Comparison of ENCODE assay signal across 20 cellular contexts in genomic region chrX:124501566-124501965, GRCh38.
DNase-seq lines count a peak whose midpoint lies in the region; TF ChIP-seq lines count a peak whose summit lies in the region.
"Had no signal": no experiment of that assay in that cellular context is flagged by ENCODE, and none has a peak within 500 bp of the region (broad histone marks: within the 10 kb centered on the region; RNA-seq: fewer than 3 reads in every experiment).

No MANE protein-coding gene starts in this region.

- 80% methylated on average over 1 of the region's 5 CpGs; no CpG with 5 or more reads in 1 of the 2 experiments for WGBS in mesodermal cell (ENCODE audit: insufficient coverage in 2 of 2), 2 experiments

- H3K9ac ChIP-seq in HUES6 (ENCODE audit: low read length): no peak overlapping the region

- H3K36me3 ChIP-seq in HUES6 (ENCODE audit: control insufficient read depth, insufficient read depth, low read length) (no peaks in the 10 kb centered on the region), mesodermal cell (ENCODE audit: control insufficient read depth, insufficient read depth, low read length) (no peaks in the 10 kb centered on the region)
- H3K36me3 ChIP-seq: Peyer's patch, SJCRH30 had no signal

- H3K27me3 Mint-ChIP-seq in activated naive CD8-positive, alpha-beta T cell treated with anti-CD3 and anti-CD28 coated beads for 36 hours: no peaks in the 10 kb centered on the region
- no peaks in the 10 kb centered on the region for H3K27me3 Mint-ChIP-seq in activated naive CD4-positive, alpha-beta T cell treated with anti-CD3 and anti-CD28 coated beads, Interleukin-2, amount 10 ng/mL, durations not matched to agents 7 days and 5 days
- H3K27me3 Mint-ChIP-seq: CD4-positive, CD25-positive, alpha-beta regulatory T cell; IgD-negative memory B cell had no signal

- no peaks in the 10 kb centered on the region for H3K36me3 Mint-ChIP-seq in activated naive CD8-positive, alpha-beta T cell treated with anti-CD3 and anti-CD28 coated beads for 36 hours
- no peaks in the 10 kb centered on the region for H3K36me3 Mint-ChIP-seq in activated naive CD4-positive, alpha-beta T cell treated with anti-CD3 and anti-CD28 coated beads, Interleukin-2, amount 10 ng/mL, durations not matched to agents 7 days and 5 days
- H3K36me3 Mint-ChIP-seq: CD4-positive, CD25-positive, alpha-beta regulatory T cell; IgD-negative memory B cell had no signal

- DNase-seq in activated naive CD8-positive, alpha-beta T cell treated with anti-CD3 and anti-CD28 coated beads for 36 hours: no peak
- DNase-seq in retina (peak; percentile 30), GM13977 (ENCODE audit: low spot score) (no peak), NCI-H524 (lab: John Stamatoyannopoulos, UW) (no peak), GM20000 (ENCODE audit: low spot score) (no peak)
- DNase-seq in activated naive CD4-positive, alpha-beta T cell treated with anti-CD3 and anti-CD28 coated beads, Interleukin-2, amount 10 ng/mL, durations not matched to agents 7 days and 5 days: no peak
- DNase-seq: Caco-2; CD4-positive, CD25-positive, alpha-beta regulatory T cell; DMS 273 treated with DMSO at 0.1 percent for 48 hours; DMS79 treated with DMSO at 0.1 percent for 48 hours; NCI-H1105; NCI-H146; NCI-H2029; NCI-H345; NCI-H524 treated with DMSO at 0.1 percent for 48 hours; Peyer's patch; SJCRH30 had no signal

- H3K4me1 ChIP-seq in HUES6 (ENCODE audit: control insufficient read depth, insufficient read depth, low read length) (peaks cover 29% of the 10 kb centered on the region), mesodermal cell (ENCODE audit: control insufficient read depth, insufficient read depth, low read length, poor library complexity, severe bottlenecking) (peaks cover 10% of the 10 kb centered on the region)
- H3K4me1 ChIP-seq: Caco-2, Peyer's patch, SJCRH30 had no signal

- H3K9me3 Mint-ChIP-seq in activated naive CD8-positive, alpha-beta T cell treated with anti-CD3 and anti-CD28 coated beads for 36 hours: no peaks in the 10 kb centered on the region
- no peaks in the 10 kb centered on the region for H3K9me3 Mint-ChIP-seq in activated naive CD4-positive, alpha-beta T cell treated with anti-CD3 and anti-CD28 coated beads, Interleukin-2, amount 10 ng/mL, durations not matched to agents 7 days and 5 days
- H3K9me3 Mint-ChIP-seq: CD4-positive, CD25-positive, alpha-beta regulatory T cell had no signal

- H3K9me3 ChIP-seq in HUES6 (ENCODE audit: control insufficient read depth, insufficient read depth, low read depth, low read length): no peaks in the 10 kb centered on the region
- no peaks in the 10 kb centered on the region for H3K9me3 ChIP-seq in mesodermal cell (ENCODE audit: control insufficient read depth, low read length)
- H3K9me3 ChIP-seq: Caco-2, Peyer's patch, SJCRH30 had no signal

- no peak for TF ChIP-seq CTCF in GM13977 (IDR thresholded peaks at IDR 0.05; ENCODE audit: extremely low read depth, insufficient read depth, missing control alignments)
- TF ChIP-seq CTCF in GM20000 (IDR thresholded peaks at IDR 0.05; ENCODE audit: extremely low read depth, missing control alignments): no peak

- CTCF ChIA-PET in activated naive CD4-positive, alpha-beta T cell treated with anti-CD3 and anti-CD28 coated beads, Interleukin-2, amount 10 ng/mL, durations not matched to agents 7 days and 5 days (lab: Charles Lee): no interaction called here

- peak overlapping the region; percentile 56; the same call in 1 of the 2 replicates for H3K27ac ChIP-seq in HUES6 (ENCODE audit: low read depth, low read length)
- H3K27ac ChIP-seq in mesodermal cell (ENCODE audit: low read depth, low read length, severe bottlenecking): peak overlapping the region; percentile 23
- H3K27ac ChIP-seq: Peyer's patch, SJCRH30 had no signal

- no peak overlapping the region for H3K4me3 Mint-ChIP-seq in activated naive CD8-positive, alpha-beta T cell treated with anti-CD3 and anti-CD28 coated beads for 36 hours
- no peak overlapping the region for H3K4me3 Mint-ChIP-seq in activated naive CD4-positive, alpha-beta T cell treated with anti-CD3 and anti-CD28 coated beads, Interleukin-2, amount 10 ng/mL, durations not matched to agents 7 days and 5 days
- H3K4me3 Mint-ChIP-seq: CD4-positive, CD25-positive, alpha-beta regulatory T cell; IgD-negative memory B cell had no signal

- H3K4me3 ChIP-seq in HUES6 (ENCODE audit: low read depth, low read length): no peak overlapping the region
- H3K4me3 ChIP-seq in mesodermal cell (ENCODE audit: extremely low read depth, insufficient read depth, low read length, poor library complexity, severe bottlenecking): no peak overlapping the region
- H3K4me3 ChIP-seq: Peyer's patch, SJCRH30 had no signal

- peak overlapping the region; percentile 60 for H3K27ac Mint-ChIP-seq in activated naive CD8-positive, alpha-beta T cell treated with anti-CD3 and anti-CD28 coated beads for 36 hours
- no peak overlapping the region for H3K27ac Mint-ChIP-seq in activated naive CD4-positive, alpha-beta T cell treated with anti-CD3 and anti-CD28 coated beads, Interleukin-2, amount 10 ng/mL, durations not matched to agents 7 days and 5 days
- H3K27ac Mint-ChIP-seq: CD4-positive, CD25-positive, alpha-beta regulatory T cell; IgD-negative memory B cell had no signal

- in situ Hi-C loops in GM13977 (cut with MboI; ENCODE audit: low pct_unique_long_range_greater_than_20kb, low sequenced_read_pairs, unreplicated experiment): no loop called here

- H3K27me3 ChIP-seq in HUES6 (ENCODE audit: control insufficient read depth, insufficient read depth, low read length): peaks cover 3% of the 10 kb centered on the region; the same call in 1 of the 2 replicates
- H3K27me3 ChIP-seq: Peyer's patch had no signal

- H3K4me1 Mint-ChIP-seq in activated naive CD8-positive, alpha-beta T cell treated with anti-CD3 and anti-CD28 coated beads for 36 hours: peaks cover 9% of the 10 kb centered on the region
- H3K4me1 Mint-ChIP-seq in activated naive CD4-positive, alpha-beta T cell treated with anti-CD3 and anti-CD28 coated beads, Interleukin-2, amount 10 ng/mL, durations not matched to agents 7 days and 5 days: no peaks in the 10 kb centered on the region
- H3K4me1 Mint-ChIP-seq: IgD-negative memory B cell had no signal
